1 cellular context compared by ENCODE assay signal in genomic region chr1:179971563-179972496, GRCh38.
TF ChIP-seq lines count a peak whose summit lies in the region.

No MANE protein-coding gene starts in this region.

TF ChIP-seq in endothelial cell of umbilical vein, 7 proteins besides CTCF, POLR2A, EP300 and RAD21 (continued from another document):
- TF ChIP-seq JUN (IDR thresholded peaks at IDR 0.05; ENCODE audit: borderline replicate concordance, insufficient read depth, insufficient read length, low read depth), result no peak
- TF ChIP-seq GATA2 (IDR thresholded peaks at IDR 0.05; ENCODE audit: insufficient read depth, insufficient read length, low read depth, low read length), result no peak
- TF ChIP-seq FOS (IDR thresholded peaks at IDR 0.05; ENCODE audit: borderline replicate concordance, insufficient read depth, low read length), result no peak
- no peak for TF ChIP-seq MAX (IDR thresholded peaks at IDR 0.05; ENCODE audit: insufficient read depth, insufficient read length)
